ENCODE assay signal across 8 cellular contexts in genomic region chr12:6868211-6869048, GRCh38. TPM values are rescaled to one million over a fixed set of nuclear protein-coding genes. Genes with fewer than 3 reads are reported as not detected.
DNase-seq lines count a peak whose midpoint lies in the region; ATAC-seq and TF ChIP-seq lines count a peak whose summit lies in the region.

No MANE protein-coding gene starts in this region.

- H3K4me1 Mint-ChIP-seq in osteocyte (ENCODE audit: unreplicated experiment) = peaks cover 48% of the 10 kb centered on the region

- no peaks in the 10 kb centered on the region for H3K27me3 Mint-ChIP-seq in osteocyte (ENCODE audit: unreplicated experiment)

- H3K4me2 ChIP-seq in SU-DHL-6 (ENCODE audit: low read depth, low read length, poor library complexity, severe bottlenecking) = peak overlapping the region; percentile 87

- peak overlapping the region; percentile 91 for H3K4me3 Mint-ChIP-seq in osteocyte (ENCODE audit: unreplicated experiment)

- H3K36me3 Mint-ChIP-seq in osteocyte (ENCODE audit: unreplicated experiment) = peaks cover 31% of the 10 kb centered on the region

- H3K9me2 ChIP-seq in SU-DHL-6 (replicated peaks; ENCODE audit: insufficient read depth, low read length) = no peaks in the 10 kb centered on the region

- H3K27me3 ChIP-seq in cardiac muscle cell = no peaks in the 10 kb centered on the region
- no peaks in the 10 kb centered on the region for H3K27me3 ChIP-seq in SU-DHL-6 (ENCODE audit: low read length)

- DNase-seq in cardiac muscle cell (ENCODE audit: low read depth in 1 of 2, low spot score in 1 of 2) (peak in 1 of 2 donors; percentile 16), Right ventricle myocardium inferior (ENCODE audit: missing footprints) (no peak), epithelial cell of proximal tubule (ENCODE audit: low read depth) (no peak), osteocyte (ENCODE audit: extremely low spot score, unreplicated experiment) (no peak), NCI-H2081 (lab: John Stamatoyannopoulos, UW) (no peak)

- H3F3A ChIP-seq in SU-DHL-6 (ENCODE audit: insufficient read depth) = peaks cover 38% of the 10 kb centered on the region

- no peaks in the 10 kb centered on the region for H3K9me3 Mint-ChIP-seq in osteocyte (ENCODE audit: unreplicated experiment)

- no peaks in the 10 kb centered on the region; the same call in 1 of the 2 replicates for H4K20me1 ChIP-seq in SU-DHL-6 (ENCODE audit: low read depth, low read length)

- peaks cover 38% of the 10 kb centered on the region for H3K36me3 ChIP-seq in cardiac muscle cell
- H3K36me3 ChIP-seq in SU-DHL-6 (ENCODE audit: low read length) = peaks cover 3% of the 10 kb centered on the region; the same call in 1 of the 2 replicates

- TF ChIP-seq CTCF in cardiac muscle cell (IDR thresholded peaks at IDR 0.05; ENCODE audit: low read depth, low read length) (peak; percentile 35), SU-DHL-6 (IDR thresholded peaks at IDR 0.05; ENCODE audit: insufficient read depth, low read length, poor library complexity, severe bottlenecking) (no peak), epithelial cell of proximal tubule (conservative IDR thresholded peaks at IDR 0.05; ENCODE audit: low read depth, low read length) (peak; percentile 32), osteocyte (IDR thresholded peaks at IDR 0.05) (peak; percentile 12)

- H3K27ac ChIP-seq in cardiac muscle cell = peak overlapping the region; percentile 86
- H3K27ac ChIP-seq in SU-DHL-6 (ENCODE audit: low read depth, low read length) = peak overlapping the region; percentile 84

- H3K9ac ChIP-seq in SU-DHL-6 (ENCODE audit: low read length) = peak overlapping the region; percentile 98

- H3K79me2 ChIP-seq in SU-DHL-6 (ENCODE audit: insufficient read depth, low read length) = peaks cover 19% of the 10 kb centered on the region

- no peak for ATAC-seq in Right ventricle myocardium inferior
- ATAC-seq in HG03520 (IDR thresholded peaks at IDR 0.05; ENCODE audit: unreplicated experiment) = no peak
- no peak for ATAC-seq in HG02970 (IDR thresholded peaks at IDR 0.05; ENCODE audit: low FRiP score, unreplicated experiment)

- intact Hi-C loops in Right ventricle myocardium inferior (cut with DNase I) = no loop called here

- H3K27ac Mint-ChIP-seq in osteocyte (ENCODE audit: unreplicated experiment) = peak overlapping the region; percentile 85

- peak overlapping the region; percentile 97 for H3K4me3 ChIP-seq in cardiac muscle cell
- H3K4me3 ChIP-seq in SU-DHL-6 (ENCODE audit: insufficient read depth, low read length, poor library complexity, severe bottlenecking) = peak overlapping the region; percentile 77
- peak overlapping the region; percentile 89 for H3K4me3 ChIP-seq in epithelial cell of proximal tubule (ENCODE audit: low read depth, low read length)

- H3K9me3 ChIP-seq in cardiac muscle cell (ENCODE audit: low read depth) (no peaks in the 10 kb centered on the region), SU-DHL-6 (ENCODE audit: insufficient read depth, low read length) (no peaks in the 10 kb centered on the region)

- H2AFZ ChIP-seq in SU-DHL-6 (ENCODE audit: low read depth, low read length, severe bottlenecking) = no peak overlapping the region

- H3K4me1 ChIP-seq in cardiac muscle cell (ENCODE audit: low read depth) = peaks cover 7% of the 10 kb centered on the region

RNA-seq across cellular contexts. Expression of gene TPI1, which starts 1.1 kb away (rescaled TPM):
- total RNA-seq in cardiac muscle cell = 1,963 and 2,650 TPM in 2 replicates
- 3,554 and 4,448 TPM in 2 replicates for polyA plus RNA-seq in cardiac muscle cell
- total RNA-seq in Right ventricle myocardium inferior = 832 TPM
- 1,445 and 2,208 TPM in 2 replicates for total RNA-seq in epithelial cell of proximal tubule
- total RNA-seq in osteocyte = 408 and 415 TPM in 2 replicates

RNA-seq across cellular contexts. Expression of gene SPSB2, which starts 4.7 kb away (rescaled TPM):
- total RNA-seq in cardiac muscle cell = 11.6 and 12.3 TPM in 2 replicates
- 13.5 and 15.6 TPM in 2 replicates for polyA plus RNA-seq in cardiac muscle cell
- 3.0 TPM for total RNA-seq in Right ventricle myocardium inferior
- total RNA-seq in epithelial cell of proximal tubule = 9.5 and 17.2 TPM in 2 replicates
- 9.2 and 11.5 TPM in 2 replicates for total RNA-seq in osteocyte

RNA-seq across cellular contexts. Expression of gene USP5, which starts 16.5 kb away (rescaled TPM):
- total RNA-seq in cardiac muscle cell = 145 and 150 TPM in 2 replicates
- polyA plus RNA-seq in cardiac muscle cell = 156 TPM in 2 replicates
- 62.0 TPM for total RNA-seq in Right ventricle myocardium inferior
- total RNA-seq in epithelial cell of proximal tubule = 60.5 and 83.8 TPM in 2 replicates
- 113 and 114 TPM in 2 replicates for total RNA-seq in osteocyte

RNA-seq across cellular contexts. Expression of gene CDCA3, which starts 17.3 kb away (rescaled TPM):
- total RNA-seq in cardiac muscle cell = 11.5 and 42.8 TPM in 2 replicates
- 10.4 and 84.9 TPM in 2 replicates for polyA plus RNA-seq in cardiac muscle cell
- total RNA-seq in Right ventricle myocardium inferior = 1.2 TPM
- 85.0 and 97.4 TPM in 2 replicates for total RNA-seq in epithelial cell of proximal tubule
- total RNA-seq in osteocyte = 8.0 and 9.2 TPM in 2 replicates

RNA-seq across cellular contexts. Expression of gene GNB3, which starts 27.7 kb away (rescaled TPM):
- 3.0 and 5.2 TPM in 2 replicates for total RNA-seq in cardiac muscle cell
- 1.7 and 2.1 TPM in 2 replicates for polyA plus RNA-seq in cardiac muscle cell
- 4.0 TPM for total RNA-seq in Right ventricle myocardium inferior
- 0.29 and 4.2 TPM in 2 replicates for total RNA-seq in epithelial cell of proximal tubule
- total RNA-seq in osteocyte = 8.3 and 10.6 TPM in 2 replicates
